In the genomic region with DNA sequence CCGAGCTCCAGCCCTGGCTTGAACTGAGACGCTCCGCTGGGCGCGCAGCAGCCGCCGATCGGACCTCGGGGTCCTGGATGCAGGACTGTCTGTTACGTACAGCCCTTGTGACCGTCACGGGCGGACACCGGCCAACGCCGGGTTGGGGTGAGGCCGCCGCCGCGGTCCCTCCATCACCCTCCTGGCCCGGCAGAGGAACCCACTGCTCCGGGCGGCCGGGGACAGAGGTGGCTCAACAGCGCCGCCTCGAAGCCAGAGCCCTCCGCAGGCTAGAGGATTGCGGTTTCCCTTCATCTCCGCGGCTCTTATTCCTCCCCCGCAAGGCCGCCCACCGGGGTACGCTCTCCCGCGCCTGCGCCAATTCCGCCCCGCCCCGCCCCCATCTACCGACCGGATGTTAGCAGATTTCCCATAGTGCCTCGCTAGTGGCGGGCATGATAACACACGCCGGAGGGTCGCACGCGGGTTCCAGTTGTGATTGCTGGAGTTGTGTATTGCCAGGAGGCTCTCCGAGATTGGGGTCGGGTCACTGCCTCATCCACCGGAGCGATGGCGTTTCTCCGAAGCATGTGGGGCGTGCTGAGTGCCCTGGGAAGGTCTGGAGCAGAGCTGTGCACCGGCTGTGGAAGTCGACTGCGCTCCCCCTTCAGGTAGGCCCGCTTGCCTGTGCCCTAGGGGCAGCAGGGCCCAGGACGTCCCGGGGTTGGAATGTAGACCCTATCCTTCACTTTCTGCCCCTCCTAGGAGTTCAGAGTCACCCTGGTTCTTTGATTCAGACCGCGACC, we compare ENCODE assay signal across 8 cellular contexts. TPM values are rescaled to one million over a fixed set of nuclear protein-coding genes. Genes with fewer than 3 reads are reported as not detected.
DNase-seq lines count a peak whose midpoint lies in the region; ATAC-seq, FAIRE-seq and TF ChIP-seq lines count a peak whose summit lies in the region.

A gene (plus strand): TSS at position 412 of the 785 bp plus-strand sequence. CDS start 138 bp downstream, at position 550.

- ATAC-seq in GM21390 (IDR thresholded peaks at IDR 0.05; ENCODE audit: unreplicated experiment): peak; percentile 81

- BruUV-seq in endothelial cell of umbilical vein (replicated peaks; lab: Mats Ljungman, UMichigan): TSS peak; percentile 65

- H3K9me1 ChIP-seq in endothelial cell of umbilical vein (replicated peaks; ENCODE audit: control insufficient read depth, extremely low read depth, insufficient read depth, low read length): no peaks in the 10 kb centered on the region

- peaks cover 7% of the 10 kb centered on the region; the same call in 1 of the 2 replicates for H3K4me1 ChIP-seq in HUES48 (ENCODE audit: control insufficient read depth, insufficient read depth, low read length)
- H3K4me1 ChIP-seq in NT2/D1 (ENCODE audit: insufficient read depth, insufficient read length): no peaks in the 10 kb centered on the region
- peaks cover 16% of the 10 kb centered on the region for H3K4me1 ChIP-seq in endothelial cell of umbilical vein (ENCODE audit: control insufficient read depth, extremely low read depth, insufficient read depth, low read length)

- peak; percentile 92 for TF ChIP-seq POLR2A in endothelial cell of umbilical vein (IDR thresholded peaks at IDR 0.05; ENCODE audit: low read depth, low read length)

- H3K4me3 ChIP-seq in HUES48 (ENCODE audit: low read depth, low read length) (peak within 1 kb of the TSS; percentile 90), NT2/D1 (ENCODE audit: insufficient read length, low read depth) (peak within 1 kb of the TSS; percentile 98), endothelial cell of umbilical vein (replicated peaks in 1 of 3; ENCODE audit: insufficient read depth in 1 of 3, low read depth in 1 of 3, low read length in 3 of 3) (peak within 1 kb of the TSS; percentile 55 to 90 (median 64))

- POLR2A ChIA-PET in endothelial cell of umbilical vein (lab: Charles Lee): interaction anchor here (2.6 kb wide), 1 partner anchor 50 kb away, joined by 6 read pairs; a partner anchor contains a TSS

- FAIRE-seq in D721Med (lab: Jason Lieb, UNC): no peak
- peak; percentile 90 for FAIRE-seq in endothelial cell of umbilical vein (lab: Jason Lieb, UNC)

- H3K36me3 ChIP-seq in HUES48 (ENCODE audit: control insufficient read depth, insufficient read depth, low read length): peaks cover 38% of the 10 kb centered on the region
- H3K36me3 ChIP-seq in NT2/D1 (ENCODE audit: insufficient read depth, insufficient read length, low read length): peaks cover 35% of the 10 kb centered on the region
- H3K36me3 ChIP-seq in endothelial cell of umbilical vein (ENCODE audit: control insufficient read depth in 2 of 2, extremely low read depth in 1 of 2, insufficient read depth in 2 of 2, low read length in 2 of 2): peaks cover 3 to 10% of the 10 kb centered on the region in 2 experiments

- intact Hi-C loops in endothelial cell of umbilical vein (cut with micrococcal nuclease): loop anchor here (1.0 to 2.0 kb wide), 4 partner anchors 10 to 208 kb away; no protein-coding TSS in a partner anchor

- dilution Hi-C loops in endothelial cell of umbilical vein (cut with MboI; ENCODE audit: extremely low pct_ligation_motif_present, low sequenced_read_pairs): no loop called here

- peak within 1 kb of the TSS; percentile 90 for H3K4me2 ChIP-seq in endothelial cell of umbilical vein (ENCODE audit: insufficient read depth, low read length)

- DNase-seq in D721Med (ENCODE audit: insufficient read length, low spot score): peak; percentile 89
- peak; percentile 75 for DNase-seq in NT2/D1 (ENCODE audit: low read depth, low spot score)
- DNase-seq in activated CD8-positive, alpha-beta memory T cell treated with anti-CD3 and anti-CD28 coated beads, Interleukin-2, amount 50 U/mL, for 4 hours: peak; percentile 98
- peak; percentile 97 for DNase-seq in endothelial cell of umbilical vein (ENCODE audit: low read depth, low spot score)
- DNase-seq in middle frontal gyrus (ENCODE audit: extremely low spot score, low spot score): peak; percentile 91
- peak; percentile 95 to 97 for DNase-seq in stimulated activated CD8-positive, alpha-beta memory T cell treated with anti-CD3 and anti-CD28 coated beads, Interleukin-2, amount 100 ng/mL, for 48 hours (ENCODE audit: low read depth in 2 of 2)

- no peaks in the 10 kb centered on the region for H4K20me1 ChIP-seq in endothelial cell of umbilical vein (replicated peaks; ENCODE audit: control insufficient read depth, extremely low read depth, insufficient read depth, low read length)

- CTCF ChIA-PET in endothelial cell of umbilical vein (lab: Charles Lee): interaction anchor here (0.8 to 2.8 kb wide), 17 partner anchors 10 to 208 kb away, joined by 3 to 40 read pairs (median 5); no protein-coding TSS in a partner anchor

- peak within 1 kb of the TSS; percentile 78 for H2AFZ ChIP-seq in endothelial cell of umbilical vein (ENCODE audit: low read depth, low read length)

- peak within 1 kb of the TSS; percentile 98 for H3K27ac ChIP-seq in HUES48 (ENCODE audit: low read depth, low read length)
- H3K27ac ChIP-seq in endothelial cell of umbilical vein (ENCODE audit: insufficient read depth, low read depth, low read length): peak within 1 kb of the TSS; percentile 26

- TF ChIP-seq CTCF in D721Med (IDR thresholded peaks at IDR 0.05; ENCODE audit: insufficient read depth, missing control alignments) (peak; percentile 56), endothelial cell of umbilical vein (IDR thresholded peaks at IDR 0.05; ENCODE audit: extremely low read depth in 1 of 2, insufficient read depth in 1 of 2, low read depth in 1 of 2, low read length in 2 of 2) (peak; percentile 59 to 74)

- H3K79me2 ChIP-seq in endothelial cell of umbilical vein (ENCODE audit: control insufficient read depth, insufficient read depth, low read length): peaks cover 31% of the 10 kb centered on the region

- H3K9me3 ChIP-seq in HUES48 (ENCODE audit: control insufficient read depth, insufficient read depth, low read length) (no peaks in the 10 kb centered on the region), NT2/D1 (ENCODE audit: insufficient read depth, low read length) (no peaks in the 10 kb centered on the region), endothelial cell of umbilical vein (replicated peaks; ENCODE audit: control insufficient read depth, insufficient read depth, low read length) (no peaks in the 10 kb centered on the region)

- H3K27me3 ChIP-seq in HUES48 (ENCODE audit: control insufficient read depth, insufficient read depth, low read length) (no peaks in the 10 kb centered on the region), NT2/D1 (ENCODE audit: insufficient read depth, insufficient read length) (no peaks in the 10 kb centered on the region), endothelial cell of umbilical vein (ENCODE audit: control insufficient read depth in 2 of 2, insufficient read depth in 2 of 2, low read length in 2 of 2) (no peaks in the 10 kb centered on the region)

- H3K9ac ChIP-seq in HUES48 (ENCODE audit: low read depth, low read length): peak within 1 kb of the TSS; percentile 94
- peak within 1 kb of the TSS; percentile 97 for H3K9ac ChIP-seq in NT2/D1 (ENCODE audit: insufficient read length, low read depth)
- peak within 1 kb of the TSS; percentile 78 for H3K9ac ChIP-seq in endothelial cell of umbilical vein (replicated peaks; ENCODE audit: extremely low read depth, insufficient read depth, low read length)

TF ChIP-seq in endothelial cell of umbilical vein, 7 proteins besides CTCF, POLR2A, EP300 and RAD21:
- TF ChIP-seq JUN (IDR thresholded peaks at IDR 0.05; ENCODE audit: borderline replicate concordance, insufficient read depth, insufficient read length, low read depth) (no peak), POLR2AphosphoS5 (IDR thresholded peaks at IDR 0.05; ENCODE audit: insufficient read depth, low read depth, low read length) (peak; percentile 83), FOS (IDR thresholded peaks at IDR 0.05; ENCODE audit: borderline replicate concordance, insufficient read depth, low read length) (peak; percentile 27), EZH2 (IDR thresholded peaks at IDR 0.05; ENCODE audit: borderline replicate concordance, low read depth, low read length, severe bottlenecking) (no peak), GATA2 (IDR thresholded peaks at IDR 0.05; ENCODE audit: insufficient read depth, insufficient read length, low read depth, low read length) (no peak), MYC (IDR thresholded peaks at IDR 0.05; ENCODE audit: low read depth, low read length) (peak; percentile 61)
- TF ChIP-seq, protein P1, sequence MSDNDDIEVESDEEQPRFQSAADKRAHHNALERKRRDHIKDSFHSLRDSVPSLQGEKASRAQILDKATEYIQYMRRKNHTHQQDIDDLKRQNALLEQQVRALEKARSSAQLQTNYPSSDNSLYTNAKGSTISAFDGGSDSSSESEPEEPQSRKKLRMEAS (IDR thresholded peaks at IDR 0.05; ENCODE audit: insufficient read depth, insufficient read length): peak; percentile 49
TF ChIP-seq in endothelial cell of umbilical vein: peak in this region for 4.

RNA-seq across cellular contexts. Expression of the gene that starts here (rescaled TPM):
- total RNA-seq in endothelial cell of umbilical vein: 45.1 and 53.0 TPM in 2 replicates
- 11.9 and 21.3 TPM in 2 replicates for polyA plus RNA-seq in endothelial cell of umbilical vein
- polyA plus RNA-seq in endothelial cell of umbilical vein (2011; cell fraction: cytosol; rRNA removed): 14.0 and 17.3 TPM in 2 replicates
- 8.5 and 9.6 TPM in 2 replicates for polyA plus RNA-seq in endothelial cell of umbilical vein (2011; cell fraction: nucleus; rRNA removed)
- polyA plus RNA-seq in endothelial cell of umbilical vein (2012): 37.6 and 53.6 TPM in 2 replicates
- polyA minus RNA-seq in endothelial cell of umbilical vein: 22.1 and 27.4 TPM in 2 replicates
- polyA minus RNA-seq in endothelial cell of umbilical vein (2011; cell fraction: cytosol; rRNA and poly(A)+ RNA removed): 31.1 TPM
- polyA minus RNA-seq in endothelial cell of umbilical vein (2011; cell fraction: nucleus; rRNA and poly(A)+ RNA removed): 10.6 and 10.9 TPM in 2 replicates

Comparison
In these comparisons a context has a peak if more than half of its experiments do, and no peak if none do; other contexts are left out.
1. Peak in every context shown above with its lines: DNase-seq, ATAC-seq, H3K4me3 ChIP-seq and H3K27ac ChIP-seq.